ENCODE assay signal across 13 cellular contexts in the genomic region with DNA sequence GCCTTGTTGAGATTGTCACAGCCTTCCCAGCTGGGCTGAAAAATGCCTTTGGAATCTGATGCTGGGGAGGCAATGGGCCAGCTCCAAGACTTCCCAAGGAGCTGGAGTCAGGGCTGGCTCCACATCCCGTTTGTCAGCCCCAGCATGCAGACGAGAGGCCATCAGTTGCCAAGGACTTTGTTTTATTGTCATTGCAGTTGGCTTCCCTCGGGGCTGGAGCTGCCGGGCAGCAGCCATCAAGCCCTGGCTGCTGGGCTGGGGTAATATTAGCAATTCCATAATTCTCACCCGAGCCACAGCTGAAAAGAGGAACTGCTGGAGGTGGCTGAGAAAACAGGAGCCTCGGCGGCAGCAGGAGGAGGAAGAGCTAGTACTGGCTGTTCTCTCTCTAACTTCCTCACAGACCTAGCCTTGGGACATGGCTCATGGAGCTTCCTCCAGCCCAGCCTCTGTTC.
DNase-seq lines count a peak whose midpoint lies in the region; ATAC-seq and TF ChIP-seq lines count a peak whose summit lies in the region.
"Had no signal": no experiment of that assay in that cellular context is flagged by ENCODE, and none has a peak within 500 bp of the region (broad histone marks: within the 10 kb centered on the region; RNA-seq: fewer than 3 reads in every experiment).

No MANE protein-coding gene starts in this region.

- POLR2A ChIA-PET in CD4-positive, alpha-beta T cell (lab: Charles Lee) = no interaction called here

- no peak overlapping the region for H3K27ac ChIP-seq in CD4-positive, alpha-beta T cell (ENCODE audit: low read depth, low read length)
- H3K27ac ChIP-seq: parathyroid adenoma, WERI-Rb-1 had no signal

- ATAC-seq in CD4-positive, alpha-beta T cell (ENCODE audit: poor library complexity) = no peak

- no peak overlapping the region for H3K27ac Mint-ChIP-seq in CD4-positive, alpha-beta T cell

- H3K9me3 Mint-ChIP-seq in CD4-positive, alpha-beta T cell = no peaks in the 10 kb centered on the region
- H3K9me3 Mint-ChIP-seq: activated naive CD8-positive, alpha-beta T cell treated with anti-CD3 and anti-CD28 coated beads, Interleukin-2, amount 10 ng/mL, durations not matched to agents 7 days and 5 days had no signal

- no peaks in the 10 kb centered on the region for H3K9me3 ChIP-seq in CD4-positive, alpha-beta T cell (ENCODE audit: control insufficient read depth, low read length)

- CTCF ChIA-PET in CD4-positive, alpha-beta T cell (lab: Charles Lee) = no interaction called here

- H3K4me1 Mint-ChIP-seq in CD4-positive, alpha-beta T cell (ENCODE audit: low read depth) = no peaks in the 10 kb centered on the region
- H3K4me1 Mint-ChIP-seq: activated naive CD8-positive, alpha-beta T cell treated with anti-CD3 and anti-CD28 coated beads, Interleukin-2, amount 10 ng/mL, durations not matched to agents 7 days and 5 days had no signal

- no peak overlapping the region for H3K4me3 Mint-ChIP-seq in CD4-positive, alpha-beta T cell
- H3K4me3 Mint-ChIP-seq: activated naive CD8-positive, alpha-beta T cell treated with anti-CD3 and anti-CD28 coated beads, Interleukin-2, amount 10 ng/mL, durations not matched to agents 7 days and 5 days had no signal

- no peaks in the 10 kb centered on the region for H3K36me3 Mint-ChIP-seq in CD4-positive, alpha-beta T cell (ENCODE audit: low read depth)
- H3K36me3 Mint-ChIP-seq: activated naive CD8-positive, alpha-beta T cell treated with anti-CD3 and anti-CD28 coated beads, Interleukin-2, amount 10 ng/mL, durations not matched to agents 7 days and 5 days had no signal

- DNase-seq in GDM1 (lab: John Stamatoyannopoulos, UW) (peak; percentile 62), SKM-1 treated with dmso at 0.1 percent for 144 hours (lab: John Stamatoyannopoulos, UW; ENCODE audit: unreplicated experiment) (peak; percentile 94), head of caudate nucleus (peak in 29 of 42 donors; percentile 9 to 76 (median 32)), putamen (ENCODE audit: low spot score) (peak; percentile 8), foreskin melanocyte (no peak), DMS153 (lab: John Stamatoyannopoulos, UW) (no peak), NCI-H2081 treated with DMSO at 0.1 percent for 48 hours (lab: John Stamatoyannopoulos, UW) (no peak)
- DNase-seq in CD4-positive, alpha-beta T cell = no peak
- DNase-seq: activated naive CD8-positive, alpha-beta T cell treated with anti-CD3 and anti-CD28 coated beads, Interleukin-2, amount 10 ng/mL, durations not matched to agents 7 days and 5 days; DMS 273 treated with DMSO at 0.1 percent for 48 hours; stimulated activated CD8-positive, alpha-beta memory T cell treated with anti-CD3 and anti-CD28 coated beads, Interleukin-4, amount 100 ng/mL, for 48 hours; WERI-Rb-1 had no signal

- H3K27me3 Mint-ChIP-seq in CD4-positive, alpha-beta T cell = peaks cover 8% of the 10 kb centered on the region

- no peaks in the 10 kb centered on the region for H3K27me3 ChIP-seq in CD4-positive, alpha-beta T cell (ENCODE audit: control insufficient read depth, insufficient read depth, low read length)

- intact Hi-C loops in head of caudate nucleus (cut with DNase I) = no loop called here
- intact Hi-C loops in CD4-positive, alpha-beta T cell (cut with DNase I, micrococcal nuclease) = no loop called here

- TF ChIP-seq CTCF in CD4-positive, alpha-beta T cell (IDR thresholded peaks at IDR 0.05) = no peak

Comparison
In these comparisons a context has a peak if more than half of its experiments do, and no peak if none do; other contexts are left out.
1. DNase-seq: peak in GDM1 (single experiment), SKM-1 treated with dmso at 0.1 percent for 144 hours (single experiment), head of caudate nucleus (29 of 42) and putamen (single experiment); none in foreskin melanocyte (single experiment), DMS153 (single experiment), CD4-positive, alpha-beta T cell (0 of 10) and NCI-H2081 treated with DMSO at 0.1 percent for 48 hours (single experiment).